In the genomic region with DNA sequence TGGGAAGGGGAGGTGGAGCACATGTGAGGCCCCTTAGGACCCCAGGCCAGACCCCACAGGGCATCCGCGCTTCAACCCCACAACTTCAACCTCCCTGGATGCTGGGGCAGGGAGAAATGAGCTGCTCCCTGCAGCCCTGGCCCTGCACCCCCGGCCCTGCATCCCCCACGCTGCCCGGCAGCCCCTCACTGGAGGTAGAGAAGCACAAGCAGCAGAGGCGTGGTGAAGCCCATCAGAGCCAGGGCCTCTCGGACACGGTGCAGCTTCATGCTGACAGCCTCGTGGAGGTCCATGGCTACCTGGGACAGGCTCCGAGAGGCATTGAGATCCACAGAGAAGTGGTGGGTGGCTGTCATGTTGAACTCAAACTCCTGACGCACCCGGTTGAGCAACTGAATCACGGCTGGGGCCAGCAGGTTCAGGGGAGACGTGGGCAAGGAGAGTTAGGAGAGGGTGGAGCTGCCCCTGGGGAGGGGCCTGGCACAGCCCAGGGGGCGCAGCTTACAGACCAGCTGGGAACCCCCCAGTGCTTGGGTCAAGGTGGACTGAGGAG, we compare ENCODE assay signal across 22 cellular contexts. TPM values are rescaled to one million over a fixed set of nuclear protein-coding genes. Genes with fewer than 3 reads are reported as not detected.
A peak's percentile ranks its signal among the peaks of the same experiment; 100 is the strongest.
DNase-seq lines count a peak whose midpoint lies in the region; ATAC-seq, FAIRE-seq and TF ChIP-seq lines count a peak whose summit lies in the region.
"Had no signal": no experiment of that assay in that cellular context is flagged by ENCODE, and none has a peak within 500 bp of the region (broad histone marks: within the 10 kb centered on the region; RNA-seq: fewer than 3 reads in every experiment).

No MANE protein-coding gene starts in this region.

- H3K4me1 ChIP-seq in HEK293 (ENCODE audit: control insufficient read depth, insufficient read depth, low read length), result no peaks in the 10 kb centered on the region
- peaks cover 3% of the 10 kb centered on the region; the same call in 1 of the 2 replicates for H3K4me1 ChIP-seq in IMR-90 (ENCODE audit: control insufficient read depth, insufficient read depth, low read length)
- no peaks in the 10 kb centered on the region for H3K4me1 ChIP-seq in kidney (ENCODE audit: control insufficient read depth in 1 of 2, insufficient read depth in 1 of 2, low read depth in 1 of 2, low read length in 2 of 2)
- H3K4me1 ChIP-seq in trophoblast cell (ENCODE audit: control insufficient read depth in 1 of 2, insufficient read depth in 2 of 2, low read length in 2 of 2), result peaks cover 7 to 8% of the 10 kb centered on the region in 2 experiments

- 69% methylated on average over 12 of the region's 15 CpGs; no CpG with 5 or more reads in 1 of the 2 experiments for WGBS in IMR-90 (ENCODE audit: extremely low coverage in 2 of 2, insufficient read length in 1 of 2), 2 experiments
- WGBS in trophoblast cell (ENCODE audit: extremely low coverage, insufficient coverage, insufficient read length), result no CpG with 5 or more reads among the region's 15 CpGs

- H3K9ac ChIP-seq in IMR-90 (ENCODE audit: low read depth, low read length) (no peak overlapping the region), kidney (ENCODE audit: low read length in 2 of 2) (no peak overlapping the region), trophoblast cell (ENCODE audit: low read length) (no peak overlapping the region)

- in situ Hi-C loops in IMR-90 (cut with MboI; ENCODE audit: low sequenced_read_pairs), result no loop called here

- H4K8ac ChIP-seq in IMR-90 (ENCODE audit: low read depth in 2 of 2, low read length in 2 of 2), result no peak overlapping the region
- no peak overlapping the region for H4K8ac ChIP-seq in trophoblast cell (ENCODE audit: low read depth, low read length)

- H3K23ac ChIP-seq in IMR-90 (ENCODE audit: low read depth, low read length), result no peak overlapping the region
- H3K23ac ChIP-seq in trophoblast cell (ENCODE audit: low read length), result no peak overlapping the region

- H3K4me2 ChIP-seq in IMR-90 (ENCODE audit: low read depth, low read length) (no peak overlapping the region), trophoblast cell (ENCODE audit: low read length) (no peak overlapping the region)
- H3K4me2 ChIP-seq: GM23338 had no signal

- H3K9me3 ChIP-seq in HEK293 (ENCODE audit: control insufficient read depth, insufficient read depth, low read depth, low read length) (no peaks in the 10 kb centered on the region), IMR-90 (ENCODE audit: control insufficient read depth, insufficient read depth, low read length) (no peaks in the 10 kb centered on the region), kidney (ENCODE audit: control insufficient read depth in 1 of 2, low read length in 2 of 2) (no peaks in the 10 kb centered on the region), trophoblast cell (ENCODE audit: insufficient read depth, low read depth, low read length) (no peaks in the 10 kb centered on the region)
- H3K9me3 ChIP-seq: Caco-2 had no signal

- TF ChIP-seq POLR2A in IMR-90 (IDR thresholded peaks at IDR 0.05; ENCODE audit: low read depth, low read length), result no peak

- dilution Hi-C loops in IMR-90 (cut with HindIII; ENCODE audit: low sequenced_read_pairs, unreplicated experiment), result no loop called here

- H3K4ac ChIP-seq in IMR-90 (ENCODE audit: low read depth, low read length) (no peak overlapping the region), trophoblast cell (ENCODE audit: low read depth, low read length) (no peak overlapping the region)

- H3K4me3 ChIP-seq in HEK293 (ENCODE audit: low read depth, low read length) (no peak overlapping the region), IMR-90 (ENCODE audit: insufficient read depth, low read depth, low read length) (no peak overlapping the region), kidney (ENCODE audit: low read length in 2 of 2) (no peak overlapping the region), trophoblast cell (ENCODE audit: low read depth, low read length) (peak overlapping the region; percentile 6)
- H3K4me3 ChIP-seq: GM12878, GM23338 had no signal

- no peak overlapping the region for H2AK9ac ChIP-seq in IMR-90 (replicated peaks; ENCODE audit: low read depth, low read length, poor library complexity)

- H4K5ac ChIP-seq in IMR-90 (ENCODE audit: low read depth, low read length), result no peak overlapping the region

- H3K4me1 Mint-ChIP-seq in effector memory CD8-positive, alpha-beta T cell (ENCODE audit: low read depth in 2 of 2), result no peaks in the 10 kb centered on the region
- H3K4me1 Mint-ChIP-seq: CD4-positive, alpha-beta memory T cell had no signal

- H2AFZ ChIP-seq in IMR-90 (replicated peaks; ENCODE audit: low read length, poor library complexity) (peak overlapping the region; percentile 43), trophoblast cell (ENCODE audit: insufficient read depth, low read length, poor library complexity) (no peak overlapping the region)
- H2AFZ ChIP-seq: GM23338 had no signal

- H2BK120ac ChIP-seq in IMR-90 (ENCODE audit: low read depth, low read length), result no peak overlapping the region
- H2BK120ac ChIP-seq in trophoblast cell (ENCODE audit: insufficient read depth, low read length, poor library complexity), result no peak overlapping the region

- H3K27me3 ChIP-seq in IMR-90 (ENCODE audit: control insufficient read depth, insufficient read depth, low read length), result peaks cover 35% of the 10 kb centered on the region
- H3K27me3 ChIP-seq in trophoblast cell (ENCODE audit: insufficient read depth, low read length), result no peaks in the 10 kb centered on the region

- CTCF ChIA-PET in HEK293 (lab: Yijun Ruan, JAX) (interaction anchor here (0.7 to 1.3 kb wide), 4 partner anchors 9 to 14 kb away, joined by 4 to 6 read pairs (median 4); no protein-coding TSS in a partner anchor), IMR-90 (lab: Yijun Ruan, JAX) (no interaction called here)

- no TSS peak for BruUV-seq in IMR-90 (replicated peaks; lab: Mats Ljungman, UMichigan)

- H3K18ac ChIP-seq in IMR-90 (ENCODE audit: low read depth, low read length) (no peak overlapping the region), trophoblast cell (ENCODE audit: low read length) (no peak overlapping the region)

- H3K4me3 Mint-ChIP-seq in effector memory CD8-positive, alpha-beta T cell, result no peak overlapping the region
- H3K4me3 Mint-ChIP-seq: GM23338, H9, HFFc6 had no signal

- H3K36me3 ChIP-seq in HEK293 (ENCODE audit: control insufficient read depth in 2 of 2, insufficient read depth in 1 of 2, low read length in 2 of 2) (no peaks in the 10 kb centered on the region), IMR-90 (ENCODE audit: control insufficient read depth, insufficient read depth, low read length) (no peaks in the 10 kb centered on the region), kidney (ENCODE audit: control insufficient read depth in 1 of 2, insufficient read depth in 2 of 2, low read length in 2 of 2) (no peaks in the 10 kb centered on the region), trophoblast cell (ENCODE audit: control insufficient read depth in 1 of 2, insufficient read depth in 2 of 2, low read length in 2 of 2) (no peaks in the 10 kb centered on the region)

- peaks cover 11 to 13% of the 10 kb centered on the region in 2 donors for H3K27me3 Mint-ChIP-seq in effector memory CD8-positive, alpha-beta T cell
- H3K27me3 Mint-ChIP-seq: CD4-positive, alpha-beta memory T cell had no signal

- H2AK5ac ChIP-seq in IMR-90 (ENCODE audit: low read depth, low read length), result no peak overlapping the region
- H2AK5ac ChIP-seq in trophoblast cell (ENCODE audit: low read length), result no peak overlapping the region

- no peak overlapping the region for H2BK12ac ChIP-seq in trophoblast cell (ENCODE audit: low read length)

- H3K27ac Mint-ChIP-seq in effector memory CD8-positive, alpha-beta T cell, result no peak overlapping the region
- H3K27ac Mint-ChIP-seq: GM23338, H9, HFFc6 had no signal

- intact Hi-C loops in IMR-90 (cut with micrococcal nuclease) (no loop called here), kidney (cut with DNase I) (no loop called here)

- H4K12ac ChIP-seq in trophoblast cell (ENCODE audit: low read depth, low read length), result no peak overlapping the region

- no peaks in the 10 kb centered on the region; the same call in 1 of the 2 replicates for H4K20me1 ChIP-seq in IMR-90 (ENCODE audit: insufficient read depth, low read length)

- no peak for TF ChIP-seq RAD21 in IMR-90 (IDR thresholded peaks at IDR 0.05; ENCODE audit: low read length)

- H4K91ac ChIP-seq in IMR-90 (ENCODE audit: insufficient read depth, low read depth, low read length), result no peak overlapping the region
- H4K91ac ChIP-seq in trophoblast cell (ENCODE audit: low read depth, low read length), result no peak overlapping the region

- H3K9me3 Mint-ChIP-seq in effector memory CD8-positive, alpha-beta T cell, result no peaks in the 10 kb centered on the region
- H3K9me3 Mint-ChIP-seq: CD4-positive, alpha-beta memory T cell; GM23338; H9; HFFc6 had no signal

- H3K14ac ChIP-seq in IMR-90 (replicated peaks; ENCODE audit: low read depth, low read length) (no peak overlapping the region), trophoblast cell (ENCODE audit: low read length) (no peak overlapping the region)

- H3K79me2 ChIP-seq in trophoblast cell (ENCODE audit: control insufficient read depth, insufficient read depth, low read length, poor library complexity), result no peaks in the 10 kb centered on the region

- no peak overlapping the region for H3K27ac ChIP-seq in HEK293 (ENCODE audit: extremely low read depth, low read depth, low read length)
- no peak overlapping the region for H3K27ac ChIP-seq in IMR-90 (ENCODE audit: insufficient read depth, low read length)
- H3K27ac ChIP-seq in kidney (ENCODE audit: low read depth in 2 of 2, low read length in 2 of 2), result no peak overlapping the region
- H3K27ac ChIP-seq in trophoblast cell (ENCODE audit: low read depth, low read length), result no peak overlapping the region

- H3K79me1 ChIP-seq in IMR-90 (ENCODE audit: low read depth in 1 of 2, low read length in 2 of 2) (no peaks in the 10 kb centered on the region), trophoblast cell (ENCODE audit: low read length) (peaks cover 4% of the 10 kb centered on the region)

- TF ChIP-seq CTCF in HEK293 (tag by site-specific recombination; IDR thresholded peaks at IDR 0.05) (no peak), IMR-90 (conservative IDR thresholded peaks at IDR 0.05; ENCODE audit: low read depth, low read length) (no peak), kidney (IDR thresholded peaks at IDR 0.05; ENCODE audit: borderline replicate concordance, extremely low read depth, insufficient read depth) (no peak)

- POLR2A ChIA-PET in HEK293 (lab: Yijun Ruan, JAX) (interaction anchor here (1.3 kb wide), 1 partner anchor 13 kb away, joined by 3 read pairs; no protein-coding TSS in a partner anchor), IMR-90 (lab: Charles Lee; ENCODE audit: unreplicated experiment) (no interaction called here)

- H3K9me1 ChIP-seq in IMR-90 (ENCODE audit: insufficient read depth, low read length), result peaks cover 4% of the 10 kb centered on the region

- no peak overlapping the region for H2BK5ac ChIP-seq in IMR-90 (ENCODE audit: low read depth, low read length, poor library complexity, severe bottlenecking)
- H2BK5ac ChIP-seq in trophoblast cell (ENCODE audit: low read depth, low read length, poor library complexity), result no peak overlapping the region

- H3K56ac ChIP-seq in IMR-90 (ENCODE audit: extremely low read depth, insufficient read depth, low read length), result no peak overlapping the region

- no peak overlapping the region for H2BK20ac ChIP-seq in IMR-90 (ENCODE audit: low read depth, low read length)

- H2BK15ac ChIP-seq in IMR-90 (ENCODE audit: low read depth, low read length), result no peak overlapping the region

- FAIRE-seq in kidney (lab: Jason Lieb, UNC), result no peak
- FAIRE-seq: GM12878, GM19239 had no signal

- peaks cover 3% of the 10 kb centered on the region for H3K36me3 Mint-ChIP-seq in effector memory CD8-positive, alpha-beta T cell (ENCODE audit: insufficient read depth)
- H3K36me3 Mint-ChIP-seq: CD4-positive, alpha-beta memory T cell had no signal

- DNase-seq in IMR-90 (no peak), kidney (peak; percentile 36), trophoblast cell (no peak), COLO668 (lab: John Stamatoyannopoulos, UW; ENCODE audit: unreplicated experiment) (no peak)
- DNase-seq in effector memory CD8-positive, alpha-beta T cell, result no peak
- DNase-seq: C1 segment of cervical spinal cord; Caco-2; CD4-positive, alpha-beta memory T cell; DMS79; EL; GDM1; H9; HFFc6 had no signal

- no peak for ATAC-seq in IMR-90 (ENCODE audit: low read depth)
- no peak for ATAC-seq in effector memory CD8-positive, alpha-beta T cell (replicated peaks)
- ATAC-seq: GM12878, GM23338, HCT116 had no signal

RNA-seq across cellular contexts. Expression of a gene that starts 3.3 kb away (rescaled TPM):
- total RNA-seq in IMR-90 (2012; rRNA removed) (not detected in 2 replicates), kidney (1.4 TPM)
- polyA plus RNA-seq in IMR-90 (2012; rRNA removed) (0.14 and 0.30 TPM in 2 replicates), kidney (ENCODE audit: insufficient read depth, low read depth, low replicate concordance) (0.43 TPM)
- polyA plus RNA-seq in IMR-90 (2012; cell fraction: cytosol; rRNA removed), result 0.04 and 0.19 TPM in 2 replicates
- polyA plus RNA-seq in IMR-90 (2012; cell fraction: nucleus; rRNA removed; ENCODE audit: low replicate concordance), result 2.9 TPM in 2 replicates
- 0.55 and 0.56 TPM in 2 replicates for polyA plus RNA-seq in trophoblast cell (2013)
- total RNA-seq: GM23338, H4 had no signal
- polyA plus RNA-seq: CD4-positive, alpha-beta memory T cell had no signal

RNA-seq across cellular contexts. Expression of a gene that starts 3.3 kb away (rescaled TPM):
- total RNA-seq in IMR-90 (2012; rRNA removed) (not detected in 2 replicates), kidney (not detected)
- polyA plus RNA-seq in IMR-90 (2012; rRNA removed) (not detected in 2 replicates), kidney (ENCODE audit: insufficient read depth, low read depth, low replicate concordance) (not detected)
- not detected in 2 replicates for polyA plus RNA-seq in IMR-90 (2012; cell fraction: cytosol; rRNA removed)
- 0.03 TPM in 1 of 2 replicates, not detected in the other for polyA plus RNA-seq in IMR-90 (2012; cell fraction: nucleus; rRNA removed; ENCODE audit: low replicate concordance)
- polyA plus RNA-seq in trophoblast cell (2013), result 0.22 and 0.26 TPM in 2 replicates
- total RNA-seq: A172, A673, Caco-2, GM12878, GM23338, H4, H9, HFFc6 had no signal
- polyA plus RNA-seq: BJ; CD4-positive, alpha-beta memory T cell; GM12878; GM23338 had no signal

RNA-seq across cellular contexts. Expression of a gene that starts 20.8 kb away (rescaled TPM):
- 25.6 and 29.7 TPM in 2 replicates for total RNA-seq in IMR-90 (2012; rRNA removed)
- polyA plus RNA-seq in IMR-90 (2012; rRNA removed), result 52.4 and 65.6 TPM in 2 replicates
- 37.6 and 68.1 TPM in 2 replicates for polyA plus RNA-seq in IMR-90 (2012; cell fraction: cytosol; rRNA removed)
- polyA plus RNA-seq in IMR-90 (2012; cell fraction: nucleus; rRNA removed; ENCODE audit: low replicate concordance), result 71.0 and 198 TPM in 2 replicates
- 152 TPM for total RNA-seq in kidney
- 68.4 TPM for polyA plus RNA-seq in kidney (ENCODE audit: insufficient read depth, low read depth, low replicate concordance)
- polyA plus RNA-seq in trophoblast cell (2013), result 16.6 and 17.0 TPM in 2 replicates

RNA-seq across cellular contexts. Expression of a gene that starts 27.7 kb away (rescaled TPM):
- total RNA-seq in IMR-90 (2012; rRNA removed) (7.2 and 7.7 TPM in 2 replicates), kidney (68.7 TPM)
- polyA plus RNA-seq in IMR-90 (2012; rRNA removed) (17.4 and 22.4 TPM in 2 replicates), kidney (ENCODE audit: insufficient read depth, low read depth, low replicate concordance) (20.1 TPM)
- polyA plus RNA-seq in IMR-90 (2012; cell fraction: cytosol; rRNA removed), result 12.4 and 18.5 TPM in 2 replicates
- 50.2 and 97.9 TPM in 2 replicates for polyA plus RNA-seq in IMR-90 (2012; cell fraction: nucleus; rRNA removed; ENCODE audit: low replicate concordance)
- 39.8 and 42.9 TPM in 2 replicates for polyA plus RNA-seq in trophoblast cell (2013)

RNA-seq across cellular contexts. Expression of a gene that starts 33.2 kb away (rescaled TPM):
- 3.3 and 3.8 TPM in 2 replicates for total RNA-seq in IMR-90 (2012; rRNA removed)
- polyA plus RNA-seq in IMR-90 (2012; rRNA removed), result 11.8 and 16.3 TPM in 2 replicates
- polyA plus RNA-seq in IMR-90 (2012; cell fraction: cytosol; rRNA removed), result 11.9 and 15.9 TPM in 2 replicates
- 7.3 and 9.8 TPM in 2 replicates for polyA plus RNA-seq in IMR-90 (2012; cell fraction: nucleus; rRNA removed; ENCODE audit: low replicate concordance)
- 7.6 TPM for total RNA-seq in kidney
- 11.8 TPM for polyA plus RNA-seq in kidney (ENCODE audit: insufficient read depth, low read depth, low replicate concordance)
- 16.4 and 16.6 TPM in 2 replicates for polyA plus RNA-seq in trophoblast cell (2013)
